ENCODE assay signal across 12 cellular contexts in the genomic region with DNA sequence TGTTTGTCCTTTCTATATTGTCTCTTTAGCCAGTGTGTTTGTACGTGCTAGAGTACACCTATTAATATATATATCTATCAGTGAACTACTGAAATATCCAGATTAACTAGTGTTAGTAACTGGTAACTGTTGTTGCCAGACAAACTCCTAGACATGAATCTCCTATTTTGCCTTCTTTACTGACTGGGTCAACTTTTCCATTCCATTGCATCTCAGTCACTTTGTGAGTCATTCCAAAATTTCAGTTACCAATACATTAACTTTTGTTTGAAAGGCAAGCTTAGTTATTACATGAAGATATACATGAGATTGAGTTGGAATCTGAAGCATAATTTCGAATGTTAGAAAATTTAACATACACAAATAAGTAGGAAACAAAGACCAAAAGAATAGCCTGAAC. TPM values are rescaled to one million over a fixed set of nuclear protein-coding genes. Genes with fewer than 3 reads are reported as not detected.
DNase-seq lines count a peak whose midpoint lies in the region; ATAC-seq lines count a peak whose summit lies in the region.
"Had no signal": no experiment of that assay in that cellular context is flagged by ENCODE, and none has a peak within 500 bp of the region (broad histone marks: within the 10 kb centered on the region; RNA-seq: fewer than 3 reads in every experiment).

No MANE protein-coding gene starts in this region.

- peaks cover 19% of the 10 kb centered on the region for H3K36me3 Mint-ChIP-seq in natural killer cell treated with Interleukin-12 subunit alpha and Interleukin-12 subunit beta and Interleukin-15 and Interleukin-18, amount 100 ng/mL, for 72 hours

- peak; percentile 72 for DNase-seq in EL
- peak; percentile 49 for DNase-seq in HS-5 (ENCODE audit: low read depth)
- DNase-seq in astrocyte of the hippocampus (ENCODE audit: low read depth, low spot score): peak; percentile 55
- DNase-seq in myocyte (ENCODE audit: low read depth): peak; percentile 3
- DNase-seq in Karpas-422: no peak
- DNase-seq in activated effector memory CD4-positive, alpha-beta T cell treated with Interleukin-2 at 50 U/mL for 16 hours: no peak
- DNase-seq in natural killer cell treated with Interleukin-12 subunit alpha and Interleukin-12 subunit beta and Interleukin-15 and Interleukin-18, amount 100 ng/mL, for 72 hours (ENCODE audit: low spot score): no peak
- DNase-seq in COR-L47 (lab: John Stamatoyannopoulos, UW): no peak
- DNase-seq: activated gamma-delta T cell, DMS79 treated with DMSO at 0.1 percent for 48 hours, midbrain, Right ventricle myocardium superior had no signal

- no peak overlapping the region for H3K27ac Mint-ChIP-seq in natural killer cell treated with Interleukin-12 subunit alpha and Interleukin-12 subunit beta and Interleukin-15 and Interleukin-18, amount 100 ng/mL, for 72 hours

- peaks cover 14% of the 10 kb centered on the region; the same call in 1 of the 2 replicates for H3K79me2 ChIP-seq in Karpas-422 (ENCODE audit: low read length)

- H3K4me2 ChIP-seq in Karpas-422 (ENCODE audit: low read depth, low read length, poor library complexity, severe bottlenecking): no peak overlapping the region

- H4K20me1 ChIP-seq in Karpas-422 (ENCODE audit: insufficient read depth, low read depth, low read length): no peaks in the 10 kb centered on the region

- no peak overlapping the region for H2AFZ ChIP-seq in Karpas-422 (ENCODE audit: low read length)

- 0 out of 2 replicates have a peak, but pooled peaks cover 6% of the 10 kb centered on the region for H3K36me3 ChIP-seq in Karpas-422 (ENCODE audit: insufficient read depth, low read length)

- no peak overlapping the region for H3K4me3 ChIP-seq in Karpas-422 (ENCODE audit: low read length)

- no peak overlapping the region for H3K4me3 Mint-ChIP-seq in natural killer cell treated with Interleukin-12 subunit alpha and Interleukin-12 subunit beta and Interleukin-15 and Interleukin-18, amount 100 ng/mL, for 72 hours

- no peaks in the 10 kb centered on the region for H3K27me3 Mint-ChIP-seq in natural killer cell treated with Interleukin-12 subunit alpha and Interleukin-12 subunit beta and Interleukin-15 and Interleukin-18, amount 100 ng/mL, for 72 hours

- no peak overlapping the region for H3K27ac ChIP-seq in Karpas-422 (ENCODE audit: low read length)

- peaks cover 5 to 6% of the 10 kb centered on the region in 2 donors for H3K4me1 Mint-ChIP-seq in natural killer cell treated with Interleukin-12 subunit alpha and Interleukin-12 subunit beta and Interleukin-15 and Interleukin-18, amount 100 ng/mL, for 72 hours (ENCODE audit: low read depth in 2 of 2)

- ATAC-seq in natural killer cell treated with Interleukin-12 subunit alpha and Interleukin-12 subunit beta and Interleukin-15 and Interleukin-18, amount 100 ng/mL, for 72 hours: no peak

- H3K9ac ChIP-seq in Karpas-422 (ENCODE audit: low read length): no peak overlapping the region

- no peaks in the 10 kb centered on the region for H3K4me1 ChIP-seq in Karpas-422 (ENCODE audit: low read length)

- no peaks in the 10 kb centered on the region for H3K27me3 ChIP-seq in Karpas-422 (ENCODE audit: low read length)

- H3K9me2 ChIP-seq in Karpas-422 (replicated peaks; ENCODE audit: insufficient read depth, low read length): no peaks in the 10 kb centered on the region

- no peaks in the 10 kb centered on the region for H3K9me3 ChIP-seq in Karpas-422 (ENCODE audit: low read length)

- H3K9me3 Mint-ChIP-seq in natural killer cell treated with Interleukin-12 subunit alpha and Interleukin-12 subunit beta and Interleukin-15 and Interleukin-18, amount 100 ng/mL, for 72 hours: no peaks in the 10 kb centered on the region

RNA-seq across cellular contexts. Expression of gene BTAF1, which starts 51.4 kb away (rescaled TPM):
- 26.3 and 28.5 TPM in 2 replicates for total RNA-seq in myocyte
- polyA plus RNA-seq in myocyte (2012): 10.4 TPM
- total RNA-seq in Karpas-422 (2014; rRNA removed; shearing (Covaris generic); ENCODE audit: low replicate concordance): 46.4 and 65.7 TPM in 2 replicates
- 10 to 100 TPM; 57.2 to 74.0 TPM for total RNA-seq in natural killer cell treated with Interleukin-12 subunit alpha and Interleukin-12 subunit beta and Interleukin-15 and Interleukin-18, amount 100 ng/mL, for 72 hours

Comparison
In these comparisons a context has a peak if more than half of its experiments do, and no peak if none do; other contexts are left out.
1. DNase-seq: peak in EL (single experiment), HS-5 (single experiment), astrocyte of the hippocampus (single experiment) and myocyte (single experiment); none in Karpas-422 (single experiment), activated effector memory CD4-positive, alpha-beta T cell treated with Interleukin-2 at 50 U/mL for 16 hours (single experiment), natural killer cell treated with Interleukin-12 subunit alpha and Interleukin-12 subunit beta and Interleukin-15 and Interleukin-18, amount 100 ng/mL, for 72 hours (single experiment) and COR-L47 (single experiment).